ENCODE assay signal across 8 cellular contexts in genomic region chr12:69470189-69471094, GRCh38. TPM values are rescaled to one million over a fixed set of nuclear protein-coding genes. Genes with fewer than 3 reads are reported as not detected.
DNase-seq lines count a peak whose midpoint lies in the region; ATAC-seq, FAIRE-seq and TF ChIP-seq lines count a peak whose summit lies in the region.

A gene with protein sequence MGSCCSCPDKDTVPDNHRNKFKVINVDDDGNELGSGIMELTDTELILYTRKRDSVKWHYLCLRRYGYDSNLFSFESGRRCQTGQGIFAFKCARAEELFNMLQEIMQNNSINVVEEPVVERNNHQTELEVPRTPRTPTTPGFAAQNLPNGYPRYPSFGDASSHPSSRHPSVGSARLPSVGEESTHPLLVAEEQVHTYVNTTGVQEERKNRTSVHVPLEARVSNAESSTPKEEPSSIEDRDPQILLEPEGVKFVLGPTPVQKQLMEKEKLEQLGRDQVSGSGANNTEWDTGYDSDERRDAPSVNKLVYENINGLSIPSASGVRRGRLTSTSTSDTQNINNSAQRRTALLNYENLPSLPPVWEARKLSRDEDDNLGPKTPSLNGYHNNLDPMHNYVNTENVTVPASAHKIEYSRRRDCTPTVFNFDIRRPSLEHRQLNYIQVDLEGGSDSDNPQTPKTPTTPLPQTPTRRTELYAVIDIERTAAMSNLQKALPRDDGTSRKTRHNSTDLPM (plus strand): TSS chr12:69470388. CDS start chr12:69569031, 98,643 bp downstream.

- intact Hi-C loops in left ventricle myocardium inferior (cut with micrococcal nuclease): loop anchor here (2.0 kb wide), 1 partner anchor 100 kb away; no protein-coding TSS in a partner anchor
- intact Hi-C loops in prostate gland (cut with DNase I): loop anchor here (5.0 to 10.0 kb wide), 2 partner anchors 64 to 117 kb away; partner anchors contain the start of gene CCT2

- TF ChIP-seq CTCF in left ventricle myocardium inferior (IDR thresholded peaks at IDR 0.05; ENCODE audit: borderline replicate concordance) (peak; percentile 38), prostate gland (IDR thresholded peaks at IDR 0.05) (peak in 1 of 4 experiments; percentile 27)

- H3K27ac ChIP-seq in left ventricle myocardium inferior (replicated peaks): peak within 1 kb of the TSS; percentile 93
- peak within 1 kb of the TSS; percentile 90 to 91 for H3K27ac ChIP-seq in prostate gland
- peak within 1 kb of the TSS; percentile 98 for H3K27ac ChIP-seq in urinary bladder (ENCODE audit: low read depth)

- ATAC-seq in HG02840 (IDR thresholded peaks at IDR 0.05; ENCODE audit: low FRiP score, unreplicated experiment): peak; percentile 97

- no peaks in the 10 kb centered on the region for H3K9me3 ChIP-seq in left ventricle myocardium inferior (replicated peaks)
- no peaks in the 10 kb centered on the region for H3K9me3 ChIP-seq in prostate gland

- FAIRE-seq in GM12891 (lab: Jason Lieb, UNC): peak; percentile 85

- H3K27me3 ChIP-seq in left ventricle myocardium inferior (ENCODE audit: low read depth) (no peaks in the 10 kb centered on the region), prostate gland (replicated peaks; ENCODE audit: insufficient read depth) (no peaks in the 10 kb centered on the region)

- whole genome bisulfite sequencing in prostate gland: under 1% methylated on average over 62 of the region's 69 CpGs
- under 1% methylated on average over 69 of the region's 69 CpGs for WGBS in urinary bladder

- DNase-seq in GM12891 (ENCODE audit: insufficient read length, low spot score): peak; percentile 88
- peak; percentile 84 for DNase-seq in NCI-H1436 (lab: John Stamatoyannopoulos, UW)
- DNase-seq in T-helper 1 cell: peak; percentile 68 to 87 (median 73)
- DNase-seq in amniotic epithelial cell (ENCODE audit: low read depth): peak; percentile 87
- DNase-seq in left ventricle myocardium inferior: peak; percentile 91
- peak; percentile 88 for DNase-seq in prostate gland (ENCODE audit: low spot score)

- H3K4me3 ChIP-seq in left ventricle myocardium inferior (peak within 1 kb of the TSS; percentile 85), prostate gland (peak within 1 kb of the TSS; percentile 83 to 93), urinary bladder (ENCODE audit: low read depth, low read length) (peak within 1 kb of the TSS; percentile 99)

- H3K36me3 ChIP-seq in left ventricle myocardium inferior: no peaks in the 10 kb centered on the region
- H3K36me3 ChIP-seq in prostate gland: no peaks in the 10 kb centered on the region
- H3K36me3 ChIP-seq in urinary bladder (ENCODE audit: insufficient read depth): no peaks in the 10 kb centered on the region

- H3K4me1 ChIP-seq in left ventricle myocardium inferior (peaks cover 57% of the 10 kb centered on the region), prostate gland (replicated peaks) (peaks cover 4% of the 10 kb centered on the region), urinary bladder (ENCODE audit: insufficient read depth) (no peaks in the 10 kb centered on the region)

- peak; percentile 72 for TF ChIP-seq POLR2A in GM12891 (IDR thresholded peaks at IDR 0.05; ENCODE audit: low read depth, low read length)
- peak; percentile 72 for TF ChIP-seq POLR2A in prostate gland (IDR thresholded peaks at IDR 0.05)

TF ChIP-seq in GM12891, 5 proteins besides CTCF, POLR2A, EP300 and RAD21:
- TF ChIP-seq SPI1 (IDR thresholded peaks at IDR 0.05; ENCODE audit: low read depth, low read length): 0 out of 2 replicates have a peak, but pooled peaks have one; percentile 4
- no peak for TF ChIP-seq PAX5 (IDR thresholded peaks at IDR 0.05; ENCODE audit: insufficient read depth, low read length, severe bottlenecking)
- TF ChIP-seq TAF1 (IDR thresholded peaks at IDR 0.05; ENCODE audit: low read depth, low read length): peak; percentile 64
- no peak for TF ChIP-seq POU2F2 (IDR thresholded peaks at IDR 0.05; ENCODE audit: low read depth, low read length)
- TF ChIP-seq POLR2AphosphoS5 (IDR thresholded peaks at IDR 0.05; ENCODE audit: low read depth, low read length): peak; percentile 72; the same call in 1 of the 2 replicates

RNA-seq across cellular contexts. Expression of the gene that starts here (rescaled TPM):
- 5.0 TPM for polyA plus RNA-seq in GM12891 (2012; ENCODE audit: low read depth, missing spikeins)
- total RNA-seq in left ventricle myocardium inferior (18.2 TPM), prostate gland (10 to 100 TPM; 39.5 to 65.6 TPM), urinary bladder (95.2 TPM)
- 18.3 TPM for polyA plus RNA-seq in urinary bladder

Comparison
In these comparisons a context has a peak if more than half of its experiments do, and no peak if none do; other contexts are left out.
1. Peak in every context shown above with its lines: DNase-seq, ATAC-seq, H3K4me3 ChIP-seq and H3K27ac ChIP-seq.